Comparison of ENCODE assay signal across 8 cellular contexts in genomic region chr17:40485851-40486512, GRCh38. TPM values are rescaled to one million over a fixed set of nuclear protein-coding genes. Genes with fewer than 3 reads are reported as not detected.
DNase-seq lines count a peak whose midpoint lies in the region; ATAC-seq and TF ChIP-seq lines count a peak whose summit lies in the region.

No MANE protein-coding gene starts in this region.

- no peak overlapping the region for H3K27ac ChIP-seq in aorta (ENCODE audit: low read depth in 1 of 2, low read length in 2 of 2)

- H3K27me3 Mint-ChIP-seq in activated naive CD4-positive, alpha-beta T cell treated with anti-CD3 and anti-CD28 coated beads, Interleukin-2, amount 10 ng/mL, durations not matched to agents 7 days and 5 days = no peaks in the 10 kb centered on the region
- no peaks in the 10 kb centered on the region for H3K27me3 Mint-ChIP-seq in Caco-2 (ENCODE audit: insufficient read depth, unreplicated experiment)

- H3K4me3 ChIP-seq in AG10803 (ENCODE audit: low read length) (peak overlapping the region; percentile 45), aorta (ENCODE audit: low read length in 2 of 2) (no peak overlapping the region), Caco-2 (ENCODE audit: low read depth, low read length) (no peak overlapping the region)

- no TSS peak for BruUV-seq in Caco-2 (replicated peaks; lab: Mats Ljungman, UMichigan)

- CTCF ChIA-PET in activated naive CD4-positive, alpha-beta T cell treated with anti-CD3 and anti-CD28 coated beads, Interleukin-2, amount 10 ng/mL, durations not matched to agents 7 days and 5 days (lab: Charles Lee) = interaction anchor here (0.8 to 2.7 kb wide), 3 partner anchors 10 to 48 kb away, joined by 3 to 8 read pairs (median 4); no protein-coding TSS in a partner anchor
- CTCF ChIA-PET in Caco-2 (lab: Charles Lee) = interaction anchor here (0.6 to 0.9 kb wide), 3 partner anchors 9 to 170 kb away, joined by 3 read pairs; no protein-coding TSS in a partner anchor

- H3K27ac Mint-ChIP-seq in activated naive CD4-positive, alpha-beta T cell treated with anti-CD3 and anti-CD28 coated beads, Interleukin-2, amount 10 ng/mL, durations not matched to agents 7 days and 5 days = peak overlapping the region; percentile 75
- no peak overlapping the region for H3K27ac Mint-ChIP-seq in Caco-2 (ENCODE audit: unreplicated experiment)

- intact Hi-C loops in aorta (cut with DNase I) = no loop called here
- intact Hi-C loops in Caco-2 (cut with micrococcal nuclease; ENCODE audit: unreplicated experiment) = loop anchor here (5.0 kb wide), 1 partner anchor 76 kb away; no protein-coding TSS in a partner anchor

- WGBS in aorta, 2 donors = 74% methylated on average over 17 of the region's 17 CpGs

- DNase-seq in AG10803 (ENCODE audit: low read depth) (peak; percentile 98), NCI-H2029 treated with DMSO at 0.1 percent for 48 hours (lab: John Stamatoyannopoulos, UW) (peak; percentile 15), iris pigment epithelial cell (ENCODE audit: low read depth) (peak; percentile 100), aorta (no peak), Caco-2 (no peak), NCI-H1694 (lab: John Stamatoyannopoulos, UW) (no peak)
- DNase-seq in activated naive CD4-positive, alpha-beta T cell treated with anti-CD3 and anti-CD28 coated beads, Interleukin-2, amount 10 ng/mL, durations not matched to agents 7 days and 5 days = peak; percentile 39

- H3K9me3 Mint-ChIP-seq in activated naive CD4-positive, alpha-beta T cell treated with anti-CD3 and anti-CD28 coated beads, Interleukin-2, amount 10 ng/mL, durations not matched to agents 7 days and 5 days = no peaks in the 10 kb centered on the region
- H3K9me3 Mint-ChIP-seq in Caco-2 (ENCODE audit: unreplicated experiment) = no peaks in the 10 kb centered on the region

- H3K36me3 ChIP-seq in aorta (ENCODE audit: control insufficient read depth in 1 of 2, insufficient read depth in 2 of 2, low read length in 1 of 2) (no peaks in the 10 kb centered on the region), Caco-2 (ENCODE audit: control insufficient read depth, insufficient read depth, low read length) (no peaks in the 10 kb centered on the region)

- H3K36me3 Mint-ChIP-seq in activated naive CD4-positive, alpha-beta T cell treated with anti-CD3 and anti-CD28 coated beads, Interleukin-2, amount 10 ng/mL, durations not matched to agents 7 days and 5 days = peaks cover 5% of the 10 kb centered on the region
- H3K36me3 Mint-ChIP-seq in Caco-2 (ENCODE audit: insufficient read depth, unreplicated experiment) = no peaks in the 10 kb centered on the region

- POLR2A ChIA-PET in Caco-2 (lab: Charles Lee) = interaction anchor here (0.6 kb wide), 1 partner anchor 1301 kb away, joined by 4 read pairs; no protein-coding TSS in a partner anchor

- ATAC-seq in aorta (ENCODE audit: low FRiP score) = peak; percentile 49
- no peak for ATAC-seq in HG03571 (IDR thresholded peaks at IDR 0.05; ENCODE audit: unreplicated experiment)

- no peaks in the 10 kb centered on the region for H3K4me1 ChIP-seq in aorta (ENCODE audit: control insufficient read depth in 1 of 2, insufficient read depth in 2 of 2, low read length in 2 of 2)
- H3K4me1 ChIP-seq in Caco-2 = peaks cover 10% of the 10 kb centered on the region; the same call in 1 of the 2 replicates

- H3K4me3 Mint-ChIP-seq in activated naive CD4-positive, alpha-beta T cell treated with anti-CD3 and anti-CD28 coated beads, Interleukin-2, amount 10 ng/mL, durations not matched to agents 7 days and 5 days = no peak overlapping the region
- H3K4me3 Mint-ChIP-seq in Caco-2 (ENCODE audit: unreplicated experiment) = no peak overlapping the region

- H3K27me3 ChIP-seq in aorta (ENCODE audit: control insufficient read depth in 1 of 2, insufficient read depth in 2 of 2, low read length in 1 of 2) (no peaks in the 10 kb centered on the region), Caco-2 (replicated peaks; ENCODE audit: control insufficient read depth, insufficient read depth, low read length) (no peaks in the 10 kb centered on the region)

- H3K9me3 ChIP-seq in aorta (ENCODE audit: control insufficient read depth, low read length) (no peaks in the 10 kb centered on the region), Caco-2 (no peaks in the 10 kb centered on the region)

- TF ChIP-seq CTCF in AG10803 (conservative IDR thresholded peaks at IDR 0.05; ENCODE audit: low read length) = no peak
- TF ChIP-seq CTCF in Caco-2 (IDR thresholded peaks at IDR 0.05; ENCODE audit: insufficient read depth in 1 of 2, low read depth in 1 of 2, low read length in 1 of 2, severe bottlenecking in 1 of 2, unreplicated experiment in 1 of 2) = no peak

- peaks cover 98% of the 10 kb centered on the region for H3K4me1 Mint-ChIP-seq in activated naive CD4-positive, alpha-beta T cell treated with anti-CD3 and anti-CD28 coated beads, Interleukin-2, amount 10 ng/mL, durations not matched to agents 7 days and 5 days
- peaks cover 27% of the 10 kb centered on the region for H3K4me1 Mint-ChIP-seq in Caco-2 (ENCODE audit: low read depth, unreplicated experiment)

RNA-seq across cellular contexts. Expression of gene TNS4, which starts 15.4 kb away (rescaled TPM):
- total RNA-seq in aorta (under 1 TPM in 1 of 2 donors, not detected in 1; 0.39 TPM), Caco-2 (2022) (0.65 TPM in 1 of 2 replicates, not detected in the other)
- polyA plus RNA-seq in aorta = under 1 TPM in 1 of 2 donors, not detected in 1; 0.05 TPM

RNA-seq across cellular contexts. Expression of gene IGFBP4, which starts 42.7 kb away (rescaled TPM):
- total RNA-seq in aorta = 1,000 to 10,000 TPM in 1 of 2 donors, 100 to 1,000 TPM in 1; 799 to 1,001 TPM
- polyA plus RNA-seq in aorta = 100 to 1,000 TPM in 1 of 2 donors, 10 to 100 TPM in 1; 99.2 to 457 TPM
- 35.7 and 49.1 TPM in 2 replicates for total RNA-seq in Caco-2 (2022)

Comparison
In these comparisons a context has a peak if more than half of its experiments do, and no peak if none do; other contexts are left out.
1. DNase-seq: peak in AG10803 (single experiment), NCI-H2029 treated with DMSO at 0.1 percent for 48 hours (single experiment), activated naive CD4-positive, alpha-beta T cell treated with anti-CD3 and anti-CD28 coated beads, Interleukin-2, amount 10 ng/mL, durations not matched to agents 7 days and 5 days (single experiment) and iris pigment epithelial cell (single experiment); none in aorta (0 of 2), Caco-2 (0 of 2) and NCI-H1694 (single experiment).
2. RNA of gene IGFBP4, which starts 42.7 kb away (total RNA-seq): 799 to 1,001 TPM in aorta; 35.7 to 49.1 TPM in Caco-2; every median in the first group is over 10 times any median in the second.